In genomic region chr2:70890469-70891065, GRCh38 we compare ENCODE assay signal across 31 cellular contexts. TPM values are rescaled to one million over a fixed set of nuclear protein-coding genes. Genes with fewer than 3 reads are reported as not detected.
DNase-seq lines count a peak whose midpoint lies in the region; ATAC-seq lines count a peak whose summit lies in the region.
"Had no signal": no experiment of that assay in that cellular context is flagged by ENCODE, and none has a peak within 500 bp of the region (broad histone marks: within the 10 kb centered on the region; RNA-seq: fewer than 3 reads in every experiment).

No MANE protein-coding gene starts in this region.

- ATAC-seq in HG03460 (IDR thresholded peaks at IDR 0.05; ENCODE audit: unreplicated experiment) (no peak), GM18858 (IDR thresholded peaks at IDR 0.05; ENCODE audit: unreplicated experiment) (no peak)
- ATAC-seq: activated T-cell treated with anti-CD3 and anti-CD28 coated beads, Interleukin-2, amount 50 U/mL, for 4 hours; gastrocnemius medialis; left lobe of liver; psoas muscle had no signal

- intact Hi-C loops in posterior cingulate gyrus (cut with DNase I) = no loop called here

- peak; percentile 29 for DNase-seq in A172 (ENCODE audit: low spot score)
- DNase-seq in EL = peak; percentile 35
- DNase-seq in LHCN-M2 (ENCODE audit: low read depth) = peak; percentile 47
- peak; percentile 64 for DNase-seq in myocyte (ENCODE audit: low read depth)
- no peak for DNase-seq in DMS79 (lab: John Stamatoyannopoulos, UW)
- no peak for DNase-seq in posterior cingulate gyrus
- DNase-seq: ACHN; activated CD4-positive, alpha-beta T cell treated with anti-CD3 and anti-CD28 coated beads for 4 hours; activated gamma-delta T cell treated with Interleukin-2 at 50 U/mL for 16 hours; activated T-cell treated with anti-CD3 and anti-CD28 coated beads, Interleukin-2, amount 50 U/mL, for 4 hours; C1 segment of cervical spinal cord; central memory CD4-positive, alpha-beta T cell; COR-L47; DMS53; gastrocnemius medialis; GF-D8; GM23248; hippocampal formation; immature natural killer cell; mesenchymal stem cell; NCI-H1105; NCI-H2029 treated with DMSO at 0.1 percent for 48 hours; NCI-H2227 treated with DMSO at 0.1 percent for 48 hours; psoas muscle; small intestine; transverse colon had no signal

RNA-seq across cellular contexts. Expression of gene VAX2, which starts 9.8 kb away (rescaled TPM):
- 3.3 and 5.0 TPM in 2 replicates for total RNA-seq in A172 (2014; rRNA removed; shearing (Covaris generic))
- total RNA-seq in LHCN-M2 (2014; rRNA removed) (5.4 and 9.8 TPM in 2 replicates), myocyte (16.4 and 24.0 TPM in 2 replicates)
- 4.7 TPM for polyA plus RNA-seq in LHCN-M2 (2012)
- 8.3 TPM for polyA plus RNA-seq in myocyte (2012)
- total RNA-seq: left lobe of liver, MCF 10A, transverse colon had no signal
- polyA plus RNA-seq: immature natural killer cell had no signal

RNA-seq across cellular contexts. Expression of gene ATP6V1B1, which starts 45.1 kb away (rescaled TPM):
- 0.93 TPM in 1 of 2 replicates, not detected in the other for total RNA-seq in A172 (2014; rRNA removed; shearing (Covaris generic))
- total RNA-seq in LHCN-M2 (2014; rRNA removed) (0.90 and 2.0 TPM in 2 replicates), myocyte (1.7 and 3.8 TPM in 2 replicates)
- 0.39 TPM for polyA plus RNA-seq in LHCN-M2 (2012)
- polyA plus RNA-seq in myocyte (2012) = 2.1 TPM
- total RNA-seq: activated T-cell treated with anti-CD3 and anti-CD28 coated beads, Interleukin-2, amount 50 U/mL, for 4 hours; astrocyte; GM23248; left lobe of liver; MCF 10A; transverse colon had no signal
- polyA plus RNA-seq: immature natural killer cell had no signal

RNA-seq across cellular contexts. Expression of gene CD207, which starts 55.0 kb away (rescaled TPM):
- total RNA-seq in A172 (2014; rRNA removed; shearing (Covaris generic)) = 0.14 TPM in 1 of 2 replicates, not detected in the other
- total RNA-seq in LHCN-M2 (2014; rRNA removed) (not detected in 2 replicates), myocyte (0.26 TPM in 1 of 2 replicates, not detected in the other)
- polyA plus RNA-seq in LHCN-M2 (2012) = not detected
- 0.05 TPM for polyA plus RNA-seq in myocyte (2012)
- total RNA-seq: activated T-cell treated with anti-CD3 and anti-CD28 coated beads, Interleukin-2, amount 50 U/mL, for 4 hours; astrocyte; gastrocnemius medialis; GM23248; left lobe of liver; MCF 10A had no signal
- polyA plus RNA-seq: GM23248 had no signal

Comparison
In these comparisons a context has a peak if more than half of its experiments do, and no peak if none do; other contexts are left out.
1. DNase-seq: peak in A172 (single experiment), EL (single experiment), LHCN-M2 (single experiment) and myocyte (single experiment); none in DMS79 (single experiment) and posterior cingulate gyrus (0 of 10).